Comparison of ENCODE assay signal across 8 cellular contexts in the genomic region with DNA sequence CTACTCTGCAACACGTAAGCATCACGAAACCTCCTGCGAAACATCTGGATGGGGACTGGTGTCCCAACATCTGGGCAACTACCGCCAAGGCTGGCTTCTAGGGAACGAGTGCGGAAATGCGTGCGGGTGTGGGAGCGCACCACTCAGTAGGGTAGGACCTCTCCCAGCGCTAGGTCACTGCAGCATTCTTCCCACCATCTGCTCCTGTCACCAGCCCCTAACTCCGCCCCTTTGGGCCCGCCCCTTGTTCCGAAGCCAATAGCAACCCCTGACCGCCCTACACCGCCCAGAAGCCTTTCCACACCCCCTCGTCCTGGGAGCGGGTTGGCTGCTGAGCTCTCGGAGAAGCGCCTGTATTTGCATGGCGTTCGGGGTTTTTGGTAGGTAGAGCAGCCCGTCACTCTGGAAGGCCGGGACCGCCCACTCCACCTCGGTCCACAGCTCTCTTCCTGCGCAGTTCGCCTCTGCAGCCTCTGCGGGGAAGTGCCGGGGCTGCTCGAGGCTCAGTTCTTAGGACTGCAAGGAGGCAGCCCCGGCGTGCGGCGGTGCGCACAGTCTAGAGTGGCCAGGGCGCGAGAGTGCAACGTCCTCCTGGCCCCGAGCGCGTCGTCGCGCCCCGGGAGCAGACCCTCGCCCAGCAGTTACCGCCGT. TPM values are rescaled to one million over a fixed set of nuclear protein-coding genes. Genes with fewer than 3 reads are reported as not detected.
DNase-seq lines count a peak whose midpoint lies in the region; ATAC-seq and TF ChIP-seq lines count a peak whose summit lies in the region.

A gene (plus strand): TSS at position 454 of the 651 bp plus-strand sequence. CDS start 438 bp downstream, outside the sequence.

- H2BK20ac ChIP-seq in IMR-90 (ENCODE audit: low read depth, low read length), result 0 out of 2 replicates have a peak within 1 kb of the TSS, but pooled peaks have one; percentile 20

- peaks cover 7 to 28% of the 10 kb centered on the region in 2 experiments for H3K79me1 ChIP-seq in IMR-90 (ENCODE audit: low read depth in 1 of 2, low read length in 2 of 2)

- H3K9ac ChIP-seq in IMR-90 (ENCODE audit: low read depth, low read length), result peak within 1 kb of the TSS; percentile 96

- H4K91ac ChIP-seq in IMR-90 (ENCODE audit: insufficient read depth, low read depth, low read length), result peak within 1 kb of the TSS; percentile 80

- H3K36me3 ChIP-seq in IMR-90 (ENCODE audit: control insufficient read depth, insufficient read depth, low read length) (peaks cover 3% of the 10 kb centered on the region), RWPE2 (ENCODE audit: low read depth) (no peaks in the 10 kb centered on the region)

- H4K20me1 ChIP-seq in IMR-90 (ENCODE audit: insufficient read depth, low read length), result peaks cover 18% of the 10 kb centered on the region; the same call in 1 of the 2 replicates

- 0% methylated on average over 13 of the region's 48 CpGs; no CpG with 5 or more reads in 1 of the 2 experiments for WGBS in IMR-90 (ENCODE audit: extremely low coverage in 2 of 2, insufficient read length in 1 of 2), 2 experiments

- DNase-seq in DMS 273 treated with DMSO at 0.1 percent for 48 hours (lab: John Stamatoyannopoulos, UW), result peak; percentile 88
- DNase-seq in IMR-90, result peak; percentile 100
- DNase-seq in RWPE2 (ENCODE audit: low spot score), result peak; percentile 99
- peak; percentile 99 for DNase-seq in activated T-helper 2 cell treated with anti-CD3 and anti-CD28 coated beads, Interferon-gamma antibody, Interleukin-2, Interleukin-4, amounts not matched to agents 10 μg/mL and 5 μg/mL and 100 μg/mL, durations not matched to agents 14 hours and 24 hours and 36 hours (ENCODE audit: low spot score)
- DNase-seq in fibroblast of pulmonary artery (ENCODE audit: low read depth), result peak; percentile 99
- peak; percentile 95 to 100 (median 99) for DNase-seq in naive thymus-derived CD8-positive, alpha-beta T cell

- H3K27me3 Mint-ChIP-seq in activated T-helper 2 cell treated with anti-CD3 and anti-CD28 coated beads, Interferon-gamma antibody, Interleukin-2, Interleukin-4, amounts not matched to agents 10 μg/mL and 5 μg/mL and 100 μg/mL, durations not matched to agents 14 hours and 24 hours and 36 hours (ENCODE audit: low read depth), result peaks cover 31% of the 10 kb centered on the region
- H3K27me3 Mint-ChIP-seq in naive thymus-derived CD8-positive, alpha-beta T cell, result peaks cover 14 to 34% (median 30%) of the 10 kb centered on the region in 5 donors
- H3K27me3 Mint-ChIP-seq in stimulated activated memory B cell treated with anti-CD40 and anti-IgM and Interleukin-4, amounts not matched to agents 10 μg/mL and 1 μg/mL and 100 μg/mL, for 72 hours, result peaks cover 68% of the 10 kb centered on the region

- dilution Hi-C loops in IMR-90 (cut with HindIII; ENCODE audit: low sequenced_read_pairs, unreplicated experiment), result no loop called here

- H3K9me3 Mint-ChIP-seq in activated T-helper 2 cell treated with anti-CD3 and anti-CD28 coated beads, Interferon-gamma antibody, Interleukin-2, Interleukin-4, amounts not matched to agents 10 μg/mL and 5 μg/mL and 100 μg/mL, durations not matched to agents 14 hours and 24 hours and 36 hours, result no peaks in the 10 kb centered on the region
- H3K9me3 Mint-ChIP-seq in naive thymus-derived CD8-positive, alpha-beta T cell, result no peaks in the 10 kb centered on the region
- H3K9me3 Mint-ChIP-seq in stimulated activated memory B cell treated with anti-CD40 and anti-IgM and Interleukin-4, amounts not matched to agents 10 μg/mL and 1 μg/mL and 100 μg/mL, for 72 hours, result no peaks in the 10 kb centered on the region

- no TSS peak for BruUV-seq in IMR-90 (replicated peaks; lab: Mats Ljungman, UMichigan)

- H2BK15ac ChIP-seq in IMR-90 (ENCODE audit: low read depth, low read length), result peak within 1 kb of the TSS; percentile 79; the same call in 1 of the 3 replicates

- H2BK120ac ChIP-seq in IMR-90 (ENCODE audit: low read depth, low read length), result peak within 1 kb of the TSS; percentile 89

- peaks cover 11% of the 10 kb centered on the region; the same call in 1 of the 2 replicates for H3K9me1 ChIP-seq in IMR-90 (ENCODE audit: insufficient read depth, low read length)

- peaks cover 23% of the 10 kb centered on the region for H3K36me3 Mint-ChIP-seq in activated T-helper 2 cell treated with anti-CD3 and anti-CD28 coated beads, Interferon-gamma antibody, Interleukin-2, Interleukin-4, amounts not matched to agents 10 μg/mL and 5 μg/mL and 100 μg/mL, durations not matched to agents 14 hours and 24 hours and 36 hours (ENCODE audit: low read depth)
- peaks cover 0 to 11% (median 0%) of the 10 kb centered on the region in 3 donors for H3K36me3 Mint-ChIP-seq in naive thymus-derived CD8-positive, alpha-beta T cell
- no peaks in the 10 kb centered on the region for H3K36me3 Mint-ChIP-seq in stimulated activated memory B cell treated with anti-CD40 and anti-IgM and Interleukin-4, amounts not matched to agents 10 μg/mL and 1 μg/mL and 100 μg/mL, for 72 hours

- peak within 1 kb of the TSS; percentile 95 for H3K4me3 ChIP-seq in IMR-90 (ENCODE audit: insufficient read depth, low read depth, low read length)
- H3K4me3 ChIP-seq in RWPE2 (ENCODE audit: severe bottlenecking), result peak within 1 kb of the TSS; percentile 51
- peak within 1 kb of the TSS; percentile 85 for H3K4me3 ChIP-seq in fibroblast of pulmonary artery (replicated peaks; ENCODE audit: low read depth, low read length)

- peak within 1 kb of the TSS; percentile 87 for H3K14ac ChIP-seq in IMR-90 (replicated peaks; ENCODE audit: low read depth, low read length)

- H3K56ac ChIP-seq in IMR-90 (ENCODE audit: extremely low read depth, insufficient read depth, low read length), result peak within 1 kb of the TSS; percentile 88

- peak within 1 kb of the TSS; percentile 77; the same call in 1 of the 2 replicates for H2AK5ac ChIP-seq in IMR-90 (ENCODE audit: low read depth, low read length)

- CTCF ChIA-PET in IMR-90 (lab: Yijun Ruan, JAX), result interaction anchor here (0.6 to 2.7 kb wide), 8 partner anchors 229 to 707 kb away, joined by 3 to 17 read pairs (median 3); no protein-coding TSS in a partner anchor

- intact Hi-C loops in IMR-90 (cut with micrococcal nuclease), result loop anchor here (1.0 to 5.0 kb wide), 4 partner anchors 232 to 1270 kb away; a partner anchor contains a TSS
- intact Hi-C loops in activated T-helper 2 cell treated with anti-CD3 and anti-CD28 coated beads, Interferon-gamma antibody, Interleukin-2, Interleukin-4, amounts not matched to agents 10 μg/mL and 5 μg/mL and 100 μg/mL, durations not matched to agents 14 hours and 24 hours and 36 hours (cut with micrococcal nuclease), result loop anchor here (1.0 to 10.0 kb wide), 10 partner anchors 9 to 963 kb away; a partner anchor contains a TSS

- H3K23ac ChIP-seq in IMR-90 (ENCODE audit: low read depth, low read length), result peak within 1 kb of the TSS; percentile 95

- peak within 1 kb of the TSS; percentile 93 for H3K4ac ChIP-seq in IMR-90 (ENCODE audit: low read depth, low read length)

- TF ChIP-seq CTCF in IMR-90 (conservative IDR thresholded peaks at IDR 0.05; ENCODE audit: low read depth, low read length), result no peak
- TF ChIP-seq CTCF in RWPE2 (IDR thresholded peaks at IDR 0.05; ENCODE audit: poor library complexity, severe bottlenecking), result peak; percentile 27
- no peak for TF ChIP-seq CTCF in fibroblast of pulmonary artery (IDR thresholded peaks at IDR 0.05; ENCODE audit: low read length, missing control alignments)

- peak within 1 kb of the TSS; percentile 72 for H4K5ac ChIP-seq in IMR-90 (ENCODE audit: low read depth, low read length)

- peak; percentile 85 for ATAC-seq in GM21576 (IDR thresholded peaks at IDR 0.05; ENCODE audit: unreplicated experiment)
- peak; percentile 84 for ATAC-seq in IMR-90 (ENCODE audit: low read depth)
- peak; percentile 88 for ATAC-seq in RWPE2 (ENCODE audit: low read depth)
- peak; percentile 80 to 82 for ATAC-seq in naive thymus-derived CD8-positive, alpha-beta T cell
- peak; percentile 91 for ATAC-seq in stimulated activated memory B cell treated with anti-CD40 and anti-IgM and Interleukin-4, amounts not matched to agents 10 μg/mL and 1 μg/mL and 100 μg/mL, for 72 hours

- H3K9me3 ChIP-seq in IMR-90 (ENCODE audit: control insufficient read depth, insufficient read depth, low read length) (no peaks in the 10 kb centered on the region), RWPE2 (ENCODE audit: severe bottlenecking) (no peaks in the 10 kb centered on the region)

- peak within 1 kb of the TSS; percentile 82 for H3K4me2 ChIP-seq in IMR-90 (ENCODE audit: low read depth, low read length)

- H3K27me3 ChIP-seq in IMR-90 (ENCODE audit: control insufficient read depth, insufficient read depth, low read length), result peaks cover 3% of the 10 kb centered on the region; the same call in 1 of the 2 replicates
- H3K27me3 ChIP-seq in RWPE2 (ENCODE audit: insufficient read depth, poor library complexity, severe bottlenecking), result peaks cover 45% of the 10 kb centered on the region

- in situ Hi-C loops in IMR-90 (cut with MboI; ENCODE audit: low sequenced_read_pairs), result loop anchor here (5.0 to 10.0 kb wide), 3 partner anchors 236 to 963 kb away; a partner anchor contains a TSS

- peaks cover 55% of the 10 kb centered on the region for H3K4me1 Mint-ChIP-seq in activated T-helper 2 cell treated with anti-CD3 and anti-CD28 coated beads, Interferon-gamma antibody, Interleukin-2, Interleukin-4, amounts not matched to agents 10 μg/mL and 5 μg/mL and 100 μg/mL, durations not matched to agents 14 hours and 24 hours and 36 hours (ENCODE audit: low read depth)
- H3K4me1 Mint-ChIP-seq in naive thymus-derived CD8-positive, alpha-beta T cell, result peaks cover 44 to 73% (median 66%) of the 10 kb centered on the region in 4 donors
- peaks cover 56% of the 10 kb centered on the region for H3K4me1 Mint-ChIP-seq in stimulated activated memory B cell treated with anti-CD40 and anti-IgM and Interleukin-4, amounts not matched to agents 10 μg/mL and 1 μg/mL and 100 μg/mL, for 72 hours

- peak within 1 kb of the TSS; percentile 43 for H2AK9ac ChIP-seq in IMR-90 (replicated peaks; ENCODE audit: low read depth, low read length, poor library complexity)

- POLR2A ChIA-PET in IMR-90 (lab: Charles Lee; ENCODE audit: unreplicated experiment), result interaction anchor here (0.6 to 1.0 kb wide), 5 partner anchors 138 to 707 kb away, joined by 3 to 6 read pairs (median 4); a partner anchor contains a TSS
- POLR2A ChIA-PET in naive thymus-derived CD8-positive, alpha-beta T cell (lab: Charles Lee), result interaction anchor here (0.6 to 5.5 kb wide), 27 partner anchors 8 to 1283 kb away, joined by 3 to 101 read pairs (median 5); a partner anchor contains a TSS

- peak within 1 kb of the TSS; percentile 92 for H3K27ac Mint-ChIP-seq in activated T-helper 2 cell treated with anti-CD3 and anti-CD28 coated beads, Interferon-gamma antibody, Interleukin-2, Interleukin-4, amounts not matched to agents 10 μg/mL and 5 μg/mL and 100 μg/mL, durations not matched to agents 14 hours and 24 hours and 36 hours
- H3K27ac Mint-ChIP-seq in naive thymus-derived CD8-positive, alpha-beta T cell, result peak within 1 kb of the TSS; percentile 88 to 97 (median 95)
- H3K27ac Mint-ChIP-seq in stimulated activated memory B cell treated with anti-CD40 and anti-IgM and Interleukin-4, amounts not matched to agents 10 μg/mL and 1 μg/mL and 100 μg/mL, for 72 hours, result peak within 1 kb of the TSS; percentile 93

- TF ChIP-seq RAD21 in IMR-90 (IDR thresholded peaks at IDR 0.05; ENCODE audit: low read length), result peak; percentile 41

- peak within 1 kb of the TSS; percentile 87 for H3K4me3 Mint-ChIP-seq in activated T-helper 2 cell treated with anti-CD3 and anti-CD28 coated beads, Interferon-gamma antibody, Interleukin-2, Interleukin-4, amounts not matched to agents 10 μg/mL and 5 μg/mL and 100 μg/mL, durations not matched to agents 14 hours and 24 hours and 36 hours (ENCODE audit: low read depth)
- H3K4me3 Mint-ChIP-seq in naive thymus-derived CD8-positive, alpha-beta T cell, result peak within 1 kb of the TSS; percentile 88 to 99 (median 97)
- peak within 1 kb of the TSS; percentile 88 for H3K4me3 Mint-ChIP-seq in stimulated activated memory B cell treated with anti-CD40 and anti-IgM and Interleukin-4, amounts not matched to agents 10 μg/mL and 1 μg/mL and 100 μg/mL, for 72 hours

- H3K4me1 ChIP-seq in IMR-90 (ENCODE audit: control insufficient read depth, insufficient read depth, low read length), result peaks cover 4% of the 10 kb centered on the region; the same call in 1 of the 2 replicates
- H3K4me1 ChIP-seq in RWPE2 (ENCODE audit: insufficient read depth, poor library complexity, severe bottlenecking), result peaks cover 4% of the 10 kb centered on the region

- TF ChIP-seq POLR2A in IMR-90 (IDR thresholded peaks at IDR 0.05; ENCODE audit: low read depth, low read length), result peak; percentile 92

- peak within 1 kb of the TSS; percentile 81 for H2BK5ac ChIP-seq in IMR-90 (ENCODE audit: low read depth, low read length, poor library complexity, severe bottlenecking)

- H3K27ac ChIP-seq in IMR-90 (ENCODE audit: insufficient read depth, low read length) (peak within 1 kb of the TSS; percentile 92), RWPE2 (ENCODE audit: poor library complexity, severe bottlenecking) (peak within 1 kb of the TSS; percentile 39)

- peak within 1 kb of the TSS; percentile 88 for H3K18ac ChIP-seq in IMR-90 (ENCODE audit: low read depth, low read length)

- H2AFZ ChIP-seq in IMR-90 (replicated peaks; ENCODE audit: low read length, poor library complexity), result peak within 1 kb of the TSS; percentile 95

- peak within 1 kb of the TSS; percentile 29 to 78; a peak in 3 of 4 replicates for H4K8ac ChIP-seq in IMR-90 (ENCODE audit: low read depth in 2 of 2, low read length in 2 of 2)

RNA-seq across cellular contexts. Expression of the gene that starts here (rescaled TPM):
- total RNA-seq in IMR-90 (2012; rRNA removed), result 4.3 and 5.8 TPM in 2 replicates
- 2.8 and 3.1 TPM in 2 replicates for polyA plus RNA-seq in IMR-90 (2012; rRNA removed)
- polyA plus RNA-seq in IMR-90 (2012; cell fraction: cytosol; rRNA removed), result 2.3 and 3.8 TPM in 2 replicates
- 3.9 and 6.0 TPM in 2 replicates for polyA plus RNA-seq in IMR-90 (2012; cell fraction: nucleus; rRNA removed; ENCODE audit: low replicate concordance)
- total RNA-seq in activated T-helper 2 cell treated with anti-CD3 and anti-CD28 coated beads, Interferon-gamma antibody, Interleukin-2, Interleukin-4, amounts not matched to agents 10 μg/mL and 5 μg/mL and 100 μg/mL, durations not matched to agents 14 hours and 24 hours and 36 hours, result 8.6 and 9.8 TPM in 2 replicates
- 10 to 100 TPM; 37.5 to 37.6 TPM for total RNA-seq in naive thymus-derived CD8-positive, alpha-beta T cell
- 10 to 100 TPM in 2 of 3 donors, 1 to 10 TPM in 1; 9.2 to 12.7 (median 11.8) TPM for polyA plus RNA-seq in naive thymus-derived CD8-positive, alpha-beta T cell

Comparison
In these comparisons a context has a peak if more than half of its experiments do, and no peak if none do; other contexts are left out.
1. Peak in every context shown above with its lines: DNase-seq, ATAC-seq, H3K4me3 ChIP-seq and H3K27ac ChIP-seq.